9 cellular contexts compared by ENCODE assay signal in the genomic region with DNA sequence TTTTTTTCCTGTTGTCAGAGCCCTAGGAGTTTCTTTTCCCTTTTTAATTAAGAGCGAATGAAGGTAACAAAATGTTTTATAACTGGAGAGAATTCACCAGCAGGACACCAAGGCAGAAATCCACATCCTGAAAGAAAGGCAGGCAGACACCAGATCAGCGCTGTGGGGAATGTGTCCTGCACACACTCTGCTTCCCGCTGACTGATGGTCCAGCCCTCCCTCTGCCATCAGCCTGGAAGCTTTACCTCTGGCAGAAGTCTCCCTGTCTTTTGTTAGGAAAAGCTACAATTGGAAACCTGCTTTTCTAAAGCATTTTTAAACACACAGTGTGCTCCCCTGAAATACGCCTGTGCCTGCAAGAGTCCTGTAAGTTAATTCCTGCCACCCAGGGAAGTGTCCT.
"Had no signal": no experiment of that assay in that cellular context is flagged by ENCODE, and none has a peak within 500 bp of the region (broad histone marks: within the 10 kb centered on the region; RNA-seq: fewer than 3 reads in every experiment).

No MANE protein-coding gene starts in this region.

- ATAC-seq: activated naive CD4-positive, alpha-beta T cell treated with anti-CD3 and anti-CD28 coated beads, Interleukin-2, amount 50 U/mL, for 72 hours; heart right ventricle; left ventricle myocardium superior had no signal

- DNase-seq: activated CD4-positive, alpha-beta T cell treated with anti-CD3 and anti-CD28 coated beads, Interleukin-2, amount 50 U/mL, for 1 hour; colonic mucosa; heart right ventricle; kidney; left ventricle myocardium superior; posterior cingulate gyrus; stomach; T-helper 2 cell had no signal
